ENCODE assay signal across 9 cellular contexts in the genomic region with DNA sequence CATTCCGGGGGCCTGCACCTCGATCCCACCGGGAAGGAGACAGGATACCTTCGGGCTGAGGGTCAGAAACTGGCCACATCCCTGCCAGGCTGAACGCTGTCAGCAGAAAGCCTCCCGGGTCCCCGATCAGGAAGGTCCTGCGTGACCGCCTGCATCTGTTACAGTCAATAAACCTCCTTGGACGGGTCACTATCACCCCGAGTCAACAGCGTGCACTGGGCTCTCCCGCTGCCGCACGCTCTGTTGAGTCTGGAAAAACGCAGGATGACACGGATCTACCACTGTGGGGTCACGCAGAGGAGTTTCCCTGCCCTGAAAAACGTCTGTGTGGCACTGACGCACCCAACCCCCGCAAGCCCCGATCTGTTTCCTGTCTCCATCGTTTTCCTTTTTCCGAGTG. TPM values are rescaled to one million over a fixed set of nuclear protein-coding genes. Genes with fewer than 3 reads are reported as not detected.
DNase-seq lines count a peak whose midpoint lies in the region; ATAC-seq and TF ChIP-seq lines count a peak whose summit lies in the region.
"Had no signal": no experiment of that assay in that cellular context is flagged by ENCODE, and none has a peak within 500 bp of the region (broad histone marks: within the 10 kb centered on the region; RNA-seq: fewer than 3 reads in every experiment).

No MANE protein-coding gene starts in this region.

- in situ Hi-C loops in gastrocnemius medialis (cut with MboI; ENCODE audit: low sequenced_read_pairs in 4 of 4) = no loop called here

- H3K9me3 Mint-ChIP-seq in T-helper 2 cell treated with Interferon-gamma antibody and Interleukin-4, amounts not matched to agents 5 μg/mL and 100 μg/mL, for 36 hours = no peaks in the 10 kb centered on the region

- H3K4me1 ChIP-seq in right cardiac atrium (ENCODE audit: control insufficient read depth, insufficient read depth, low read length) (no peaks in the 10 kb centered on the region), gastrocnemius medialis (peaks cover 24 to 27% of the 10 kb centered on the region in 2 donors), upper lobe of right lung (peaks cover 9% of the 10 kb centered on the region)

- no peaks in the 10 kb centered on the region for H3K36me3 ChIP-seq in gastrocnemius medialis
- H3K36me3 ChIP-seq in upper lobe of right lung = no peaks in the 10 kb centered on the region

- WGBS in right cardiac atrium = 9% methylated on average over 24 of the region's 24 CpGs

- peaks cover 43% of the 10 kb centered on the region for H3K27me3 Mint-ChIP-seq in T-helper 2 cell treated with Interferon-gamma antibody and Interleukin-4, amounts not matched to agents 5 μg/mL and 100 μg/mL, for 36 hours (ENCODE audit: low read depth)

- intact Hi-C loops in right cardiac atrium (cut with DNase I) = no loop called here
- intact Hi-C loops in gastrocnemius medialis (cut with DNase I; ENCODE audit: low total_unique reads) = no loop called here
- intact Hi-C loops in upper lobe of right lung (cut with DNase I) = no loop called here

- ATAC-seq in right cardiac atrium (no peak), gastrocnemius medialis (no peak), upper lobe of right lung (no peak), GM19328 (IDR thresholded peaks at IDR 0.05; ENCODE audit: unreplicated experiment) (no peak)

- H3K27ac ChIP-seq in right cardiac atrium (ENCODE audit: low read length) (no peak overlapping the region), gastrocnemius medialis (peak overlapping the region in 1 of 4 donors; percentile 95), upper lobe of right lung (no peak overlapping the region)

- peak overlapping the region; percentile 67 for H3K4me3 Mint-ChIP-seq in T-helper 2 cell treated with Interferon-gamma antibody and Interleukin-4, amounts not matched to agents 5 μg/mL and 100 μg/mL, for 36 hours

- DNase-seq in T-helper 2 cell treated with Interferon-gamma antibody and Interleukin-4, amounts not matched to agents 5 μg/mL and 100 μg/mL, for 36 hours (ENCODE audit: low spot score) = no peak
- DNase-seq in T-helper 2 cell (no peak), right cardiac atrium (peak in 2 of 3 donors; percentile 14 to 49), gastrocnemius medialis (no peak), upper lobe of right lung (no peak), SIG-M5 (lab: John Stamatoyannopoulos, UW) (no peak)
- DNase-seq: NCI-H446 treated with DMSO at 0.1 percent for 48 hours had no signal

- no peaks in the 10 kb centered on the region for H3K27me3 ChIP-seq in right cardiac atrium (ENCODE audit: control insufficient read depth, insufficient read depth)
- no peaks in the 10 kb centered on the region for H3K27me3 ChIP-seq in gastrocnemius medialis
- H3K27me3 ChIP-seq in upper lobe of right lung = peaks cover 36% of the 10 kb centered on the region

- H3K4me1 Mint-ChIP-seq in T-helper 2 cell treated with Interferon-gamma antibody and Interleukin-4, amounts not matched to agents 5 μg/mL and 100 μg/mL, for 36 hours (ENCODE audit: low read depth) = peaks cover 22% of the 10 kb centered on the region

- H3K36me3 Mint-ChIP-seq in T-helper 2 cell treated with Interferon-gamma antibody and Interleukin-4, amounts not matched to agents 5 μg/mL and 100 μg/mL, for 36 hours (ENCODE audit: low read depth) = peaks cover 3% of the 10 kb centered on the region

- no peak for TF ChIP-seq POLR2A in gastrocnemius medialis (IDR thresholded peaks at IDR 0.05)

- TF ChIP-seq CTCF in WI38 (IDR thresholded peaks at IDR 0.05; ENCODE audit: low read depth, low read length) = no peak
- no peak for TF ChIP-seq CTCF in gastrocnemius medialis (IDR thresholded peaks at IDR 0.05 in 4 of 5, conservative IDR thresholded peaks at IDR 0.05 in 1 of 5)
- no peak for TF ChIP-seq CTCF in upper lobe of right lung (IDR thresholded peaks at IDR 0.05)

- H3K4me3 ChIP-seq in WI38 (ENCODE audit: low read depth, low read length) = peak overlapping the region; percentile 56
- peak overlapping the region; percentile 53 for H3K4me3 ChIP-seq in right cardiac atrium (ENCODE audit: low read length)
- peak overlapping the region; percentile 65 to 69 (median 66) for H3K4me3 ChIP-seq in gastrocnemius medialis
- no peak overlapping the region for H3K4me3 ChIP-seq in upper lobe of right lung

- H3K9me3 ChIP-seq in right cardiac atrium (ENCODE audit: control insufficient read depth, low read length) (no peaks in the 10 kb centered on the region), gastrocnemius medialis (no peaks in the 10 kb centered on the region), upper lobe of right lung (no peaks in the 10 kb centered on the region)

- H3K27ac Mint-ChIP-seq in T-helper 2 cell treated with Interferon-gamma antibody and Interleukin-4, amounts not matched to agents 5 μg/mL and 100 μg/mL, for 36 hours = no peak overlapping the region

RNA-seq across cellular contexts. Expression of a gene that starts 12.1 kb away (rescaled TPM):
- 100 to 1,000 TPM; 101 to 163 (median 147) TPM for total RNA-seq in right cardiac atrium
- 114 TPM for polyA plus RNA-seq in right cardiac atrium
- 100 to 1,000 TPM in 1 of 4 donors, 10 to 100 TPM in 3; 53.8 to 103 (median 69.4) TPM for total RNA-seq in gastrocnemius medialis
- 12.8 TPM for total RNA-seq in upper lobe of right lung

RNA-seq across cellular contexts. Expression of a gene that starts 56.0 kb away (rescaled TPM):
- total RNA-seq in right cardiac atrium = 10 to 100 TPM; 48.4 to 57.6 (median 54.8) TPM
- 59.0 TPM for polyA plus RNA-seq in right cardiac atrium
- total RNA-seq in gastrocnemius medialis = 10 to 100 TPM; 40.1 to 79.4 (median 46.9) TPM
- 55.1 TPM for total RNA-seq in upper lobe of right lung

Comparison
In these comparisons a context has a peak if more than half of its experiments do, and no peak if none do; other contexts are left out.
1. DNase-seq: peak in right cardiac atrium (2 of 3); none in T-helper 2 cell treated with Interferon-gamma antibody and Interleukin-4, amounts not matched to agents 5 μg/mL and 100 μg/mL, for 36 hours (single experiment), T-helper 2 cell (0 of 5), gastrocnemius medialis (0 of 2), upper lobe of right lung (single experiment) and SIG-M5 (single experiment).